1 cellular context compared by ENCODE assay signal in the genomic region with DNA sequence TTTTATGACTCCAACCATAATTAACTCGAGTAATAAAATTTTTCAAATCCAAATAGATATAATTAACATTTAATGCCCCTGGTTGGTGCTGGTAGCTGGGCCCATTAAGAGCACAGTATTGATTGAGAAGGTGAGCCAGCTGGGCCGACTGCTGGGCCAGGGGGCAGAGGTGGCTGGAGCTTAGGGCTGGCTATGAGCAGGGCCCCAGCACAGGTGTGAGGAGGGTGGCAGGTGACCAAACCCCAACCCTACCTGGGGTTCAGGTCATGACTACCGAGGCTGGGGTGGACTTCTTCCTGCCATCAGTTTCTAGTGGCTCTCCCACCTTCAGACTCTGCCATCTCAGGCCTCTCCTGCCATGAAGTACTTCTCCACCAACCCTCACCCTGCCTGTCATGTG.
TF ChIP-seq lines count a peak whose summit lies in the region.

No MANE protein-coding gene starts in this region.

TF ChIP-seq in GM23338, 12 proteins besides CTCF, POLR2A, EP300 and RAD21 (continued from another document):
- TF ChIP-seq, protein P1, sequence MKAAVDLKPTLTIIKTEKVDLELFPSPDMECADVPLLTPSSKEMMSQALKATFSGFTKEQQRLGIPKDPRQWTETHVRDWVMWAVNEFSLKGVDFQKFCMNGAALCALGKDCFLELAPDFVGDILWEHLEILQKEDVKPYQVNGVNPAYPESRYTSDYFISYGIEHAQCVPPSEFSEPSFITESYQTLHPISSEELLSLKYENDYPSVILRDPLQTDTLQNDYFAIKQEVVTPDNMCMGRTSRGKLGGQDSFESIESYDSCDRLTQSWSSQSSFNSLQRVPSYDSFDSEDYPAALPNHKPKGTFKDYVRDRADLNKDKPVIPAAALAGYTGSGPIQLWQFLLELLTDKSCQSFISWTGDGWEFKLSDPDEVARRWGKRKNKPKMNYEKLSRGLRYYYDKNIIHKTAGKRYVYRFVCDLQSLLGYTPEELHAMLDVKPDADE (IDR thresholded peaks at IDR 0.05): no peak
- no peak for TF ChIP-seq STAT1 (IDR thresholded peaks at IDR 0.05; ENCODE audit: unreplicated experiment)
- no peak for TF ChIP-seq CREB1 (CRISPR knock-in tag; IDR thresholded peaks at IDR 0.05; ENCODE audit: low read depth)
- TF ChIP-seq, protein P2, sequence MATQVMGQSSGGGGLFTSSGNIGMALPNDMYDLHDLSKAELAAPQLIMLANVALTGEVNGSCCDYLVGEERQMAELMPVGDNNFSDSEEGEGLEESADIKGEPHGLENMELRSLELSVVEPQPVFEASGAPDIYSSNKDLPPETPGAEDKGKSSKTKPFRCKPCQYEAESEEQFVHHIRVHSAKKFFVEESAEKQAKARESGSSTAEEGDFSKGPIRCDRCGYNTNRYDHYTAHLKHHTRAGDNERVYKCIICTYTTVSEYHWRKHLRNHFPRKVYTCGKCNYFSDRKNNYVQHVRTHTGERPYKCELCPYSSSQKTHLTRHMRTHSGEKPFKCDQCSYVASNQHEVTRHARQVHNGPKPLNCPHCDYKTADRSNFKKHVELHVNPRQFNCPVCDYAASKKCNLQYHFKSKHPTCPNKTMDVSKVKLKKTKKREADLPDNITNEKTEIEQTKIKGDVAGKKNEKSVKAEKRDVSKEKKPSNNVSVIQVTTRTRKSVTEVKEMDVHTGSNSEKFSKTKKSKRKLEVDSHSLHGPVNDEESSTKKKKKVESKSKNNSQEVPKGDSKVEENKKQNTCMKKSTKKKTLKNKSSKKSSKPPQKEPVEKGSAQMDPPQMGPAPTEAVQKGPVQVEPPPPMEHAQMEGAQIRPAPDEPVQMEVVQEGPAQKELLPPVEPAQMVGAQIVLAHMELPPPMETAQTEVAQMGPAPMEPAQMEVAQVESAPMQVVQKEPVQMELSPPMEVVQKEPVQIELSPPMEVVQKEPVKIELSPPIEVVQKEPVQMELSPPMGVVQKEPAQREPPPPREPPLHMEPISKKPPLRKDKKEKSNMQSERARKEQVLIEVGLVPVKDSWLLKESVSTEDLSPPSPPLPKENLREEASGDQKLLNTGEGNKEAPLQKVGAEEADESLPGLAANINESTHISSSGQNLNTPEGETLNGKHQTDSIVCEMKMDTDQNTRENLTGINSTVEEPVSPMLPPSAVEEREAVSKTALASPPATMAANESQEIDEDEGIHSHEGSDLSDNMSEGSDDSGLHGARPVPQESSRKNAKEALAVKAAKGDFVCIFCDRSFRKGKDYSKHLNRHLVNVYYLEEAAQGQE (IDR thresholded peaks at IDR 0.05; ENCODE audit: unreplicated experiment): no peak
